In genomic region chr7:138527746-138528223, GRCh38 we compare ENCODE assay signal across 13 cellular contexts.
DNase-seq lines count a peak whose midpoint lies in the region; ATAC-seq, FAIRE-seq and TF ChIP-seq lines count a peak whose summit lies in the region.
"Had no signal": no experiment of that assay in that cellular context is flagged by ENCODE, and none has a peak within 500 bp of the region (broad histone marks: within the 10 kb centered on the region; RNA-seq: fewer than 3 reads in every experiment).

No MANE protein-coding gene starts in this region.

- H3K36me3 ChIP-seq in H1 (ENCODE audit: control insufficient read depth in 2 of 4, insufficient read depth in 4 of 4, low read length in 3 of 4): peaks cover 3 to 84% (median 57%) of the 10 kb centered on the region in 4 experiments
- peaks cover 17 to 86% of the 10 kb centered on the region in 2 donors for H3K36me3 ChIP-seq in neuronal stem cell (replicated peaks in 1 of 2; ENCODE audit: control insufficient read depth in 2 of 2, insufficient read depth in 2 of 2, low read length in 2 of 2)
- H3K36me3 ChIP-seq in gastrocnemius medialis: peaks cover 0 to 16% of the 10 kb centered on the region in 2 donors
- H3K36me3 ChIP-seq: ovary had no signal

- H3K4me1 ChIP-seq in H1 (replicated peaks in 1 of 4; ENCODE audit: control insufficient read depth in 3 of 4, insufficient read depth in 4 of 4, low read length in 3 of 4) (no peaks in the 10 kb centered on the region), neuronal stem cell (ENCODE audit: control insufficient read depth in 2 of 2, insufficient read depth in 1 of 2, low read depth in 1 of 2, low read length in 2 of 2) (no peaks in the 10 kb centered on the region), gastrocnemius medialis (no peaks in the 10 kb centered on the region)
- H3K4me1 ChIP-seq: suprapubic skin had no signal

- ATAC-seq in gastrocnemius medialis: no peak

- no peaks in the 10 kb centered on the region for H4K20me1 ChIP-seq in H1 (replicated peaks in 1 of 2; ENCODE audit: control insufficient read depth in 1 of 2, insufficient read depth in 2 of 2, low read length in 2 of 2)

- H4K8ac ChIP-seq in H1 (ENCODE audit: extremely low read depth, insufficient read depth, low read length): no peak overlapping the region
- no peak overlapping the region for H4K8ac ChIP-seq in neuronal stem cell (ENCODE audit: low read depth, low read length)

- CTCF ChIA-PET in H1 (lab: Charles Lee; ENCODE audit: partially characterized antibody): interaction anchor here (0.7 kb wide), 2 partner anchors 28 to 164 kb away, joined by 3 to 4 read pairs; no protein-coding TSS in a partner anchor

- no peak overlapping the region for H2BK5ac ChIP-seq in H1 (ENCODE audit: low read depth, low read length)
- H2BK5ac ChIP-seq in neuronal stem cell (ENCODE audit: low read length): no peak overlapping the region

- 90% methylated on average over 5 of the region's 5 CpGs; no CpG with 5 or more reads in 1 of the 2 experiments for WGBS in H1 (ENCODE audit: extremely low coverage in 1 of 2, insufficient coverage in 1 of 2, insufficient read length in 1 of 2, insufficient replicate concordance in 2 of 2, low coverage in 1 of 2, low lambda C conversion rate in 2 of 2, missing lambda C conversion rate in 1 of 2), 2 experiments
- WGBS in neuronal stem cell (ENCODE audit: extremely low coverage in 2 of 2, insufficient read length in 2 of 2, insufficient replicate concordance in 1 of 2), 2 donors: no CpG with 5 or more reads among the region's 5 CpGs

- H2BK120ac ChIP-seq in H1 (replicated peaks; ENCODE audit: low read depth, low read length) (no peak overlapping the region), neuronal stem cell (ENCODE audit: low read depth, low read length) (no peak overlapping the region)

- H4K91ac ChIP-seq in H1 (replicated peaks; ENCODE audit: insufficient read length, low read length) (no peak overlapping the region), neuronal stem cell (ENCODE audit: low read depth, low read length, poor library complexity) (no peak overlapping the region)

- H3K23ac ChIP-seq in H1 (ENCODE audit: insufficient read length) (no peak overlapping the region), neuronal stem cell (ENCODE audit: low read depth, low read length, poor library complexity) (no peak overlapping the region)

- DNase-seq in NCI-H2171 treated with DMSO at 0.1 percent for 48 hours (lab: John Stamatoyannopoulos, UW): peak; percentile 4
- no peak for DNase-seq in NCI-H2171 (lab: John Stamatoyannopoulos, UW)
- peak; percentile 1 for DNase-seq in NCI-H2227 treated with DMSO at 0.1 percent for 48 hours (lab: John Stamatoyannopoulos, UW)
- no peak for DNase-seq in H1 (ENCODE audit: low read depth in 1 of 2, low spot score in 2 of 2)
- peak; percentile 12 for DNase-seq in neuronal stem cell (ENCODE audit: low spot score)
- no peak for DNase-seq in gastrocnemius medialis
- DNase-seq in mucosa of gallbladder (ENCODE audit: low spot score): no peak
- DNase-seq in RKO (ENCODE audit: low spot score): no peak
- DNase-seq: activated CD4-positive, alpha-beta T cell treated with anti-CD3 and anti-CD28 coated beads, Interleukin-2, amount 50 U/mL, for 4 hours; NCI-H146; ovary had no signal

- H3K9ac ChIP-seq in H1 (replicated peaks in 1 of 4; ENCODE audit: extremely low read depth in 1 of 4, low read depth in 3 of 4, low read length in 3 of 4): no peak overlapping the region
- H3K9ac ChIP-seq in neuronal stem cell (ENCODE audit: low read depth, low read length, poor library complexity): no peak overlapping the region

- H2BK15ac ChIP-seq in H1 (ENCODE audit: low read length) (no peak overlapping the region), neuronal stem cell (ENCODE audit: low read length) (no peak overlapping the region)

- TF ChIP-seq CTCF in H1 (IDR thresholded peaks at IDR 0.05; ENCODE audit: control extremely low read depth in 1 of 3, insufficient read depth in 1 of 3, low read depth in 1 of 3, low read length in 3 of 3): no peak
- TF ChIP-seq CTCF in gastrocnemius medialis (IDR thresholded peaks at IDR 0.05 in 4 of 5, conservative IDR thresholded peaks at IDR 0.05 in 1 of 5): no peak

- H3K18ac ChIP-seq in H1 (ENCODE audit: extremely low read depth, low read length) (no peak overlapping the region), neuronal stem cell (ENCODE audit: low read length) (no peak overlapping the region)

- intact Hi-C loops in gastrocnemius medialis (cut with DNase I; ENCODE audit: low total_unique reads): no loop called here

- H3K4me3 ChIP-seq in H1 (ENCODE audit: extremely low read depth in 1 of 4, insufficient read depth in 2 of 4, low read depth in 3 of 4, low read length in 4 of 4) (no peak overlapping the region), neuronal stem cell (ENCODE audit: low read length in 2 of 2) (no peak overlapping the region), gastrocnemius medialis (no peak overlapping the region)
- H3K4me3 ChIP-seq: ovary, suprapubic skin had no signal

- H3K79me2 ChIP-seq in H1 (ENCODE audit: control insufficient read depth in 1 of 2, insufficient read depth in 2 of 2, low read length in 2 of 2): peaks cover 0 to 60% of the 10 kb centered on the region in 2 experiments; a peak in 3 of 4 replicates

- TF ChIP-seq RAD21 in H1 (IDR thresholded peaks at IDR 0.05 in 1 of 2, conservative IDR thresholded peaks at IDR 0.05 in 1 of 2; ENCODE audit: low read depth in 2 of 2, low read length in 2 of 2): no peak

- H3K79me1 ChIP-seq in H1 (ENCODE audit: low read depth, low read length) (no peaks in the 10 kb centered on the region), neuronal stem cell (ENCODE audit: low read depth, low read length) (peaks cover 4% of the 10 kb centered on the region)

- no peak overlapping the region for H2AFZ ChIP-seq in H1 (ENCODE audit: low read length)
- H2AFZ ChIP-seq in neuronal stem cell (ENCODE audit: low read length): no peak overlapping the region

- no peak for FAIRE-seq in H1 (lab: Jason Lieb, UNC)

- no peak overlapping the region for H3K56ac ChIP-seq in H1 (replicated peaks; ENCODE audit: insufficient read length, low read depth, low read length)

- POLR2A ChIA-PET in H1 (lab: Charles Lee; ENCODE audit: partially characterized antibody): interaction anchor here (1.1 kb wide), 1 partner anchor 69 kb away, joined by 3 read pairs; no protein-coding TSS in a partner anchor

- in situ Hi-C loops in gastrocnemius medialis (cut with MboI; ENCODE audit: low sequenced_read_pairs in 4 of 4): no loop called here

- H3K14ac ChIP-seq in H1 (ENCODE audit: insufficient read length) (no peak overlapping the region), neuronal stem cell (ENCODE audit: low read length) (no peak overlapping the region)

- no peak for TF ChIP-seq EP300 in H1 (IDR thresholded peaks at IDR 0.05; ENCODE audit: borderline replicate concordance in 1 of 2, low read depth in 2 of 2, low read length in 2 of 2)

- H3K9me3 ChIP-seq in H1 (ENCODE audit: insufficient read depth in 2 of 2, low read depth in 1 of 2, low read length in 1 of 2) (peaks cover 23 to 25% of the 10 kb centered on the region in 2 experiments), neuronal stem cell (replicated peaks in 1 of 2; ENCODE audit: control insufficient read depth in 2 of 2, insufficient read depth in 1 of 2, low read depth in 1 of 2, low read length in 2 of 2) (peaks cover 11 to 63% of the 10 kb centered on the region in 2 donors), gastrocnemius medialis (peaks cover 0 to 10% (median 3%) of the 10 kb centered on the region in 3 donors)

- H2AK5ac ChIP-seq in H1 (ENCODE audit: low read depth, low read length) (no peak overlapping the region), neuronal stem cell (ENCODE audit: low read depth, low read length) (no peak overlapping the region)

- no peak overlapping the region for H2BK20ac ChIP-seq in H1 (ENCODE audit: low read length)

- TF ChIP-seq POLR2A in H1 (IDR thresholded peaks at IDR 0.05; ENCODE audit: control extremely low read depth in 1 of 2, low read depth in 2 of 2, low read length in 2 of 2) (peak in 1 of 2 experiments; percentile 70; a peak in 2 of 3 replicates), gastrocnemius medialis (IDR thresholded peaks at IDR 0.05) (no peak)

- H3K27ac ChIP-seq in H1 (ENCODE audit: low read depth, low read length) (no peak overlapping the region), neuronal stem cell (replicated peaks; ENCODE audit: low read length) (no peak overlapping the region), gastrocnemius medialis (no peak overlapping the region)
- H3K27ac ChIP-seq: ovary, RWPE1, suprapubic skin had no signal

- no peaks in the 10 kb centered on the region for H3K23me2 ChIP-seq in H1 (ENCODE audit: low read depth, low read length)

- H4K5ac ChIP-seq in H1 (ENCODE audit: insufficient read length, low read depth, low read length): no peak overlapping the region

- H3K4me2 ChIP-seq in H1 (ENCODE audit: insufficient read depth in 1 of 2, low read depth in 2 of 2, low read length in 2 of 2): no peak overlapping the region
- H3K4me2 ChIP-seq in neuronal stem cell (ENCODE audit: insufficient read depth, low read length, poor library complexity, severe bottlenecking): no peak overlapping the region

- H2BK12ac ChIP-seq in H1 (ENCODE audit: low read depth, low read length): no peak overlapping the region
- no peak overlapping the region for H2BK12ac ChIP-seq in neuronal stem cell (ENCODE audit: low read length)

- H3K4ac ChIP-seq in H1 (replicated peaks; ENCODE audit: insufficient read length, low read depth, low read length) (no peak overlapping the region), neuronal stem cell (ENCODE audit: low read length) (no peak overlapping the region)

- H3K27me3 ChIP-seq in H1 (replicated peaks in 1 of 4; ENCODE audit: control insufficient read depth in 3 of 4, extremely low read depth in 1 of 4, insufficient read depth in 3 of 4, low read length in 3 of 4) (no peaks in the 10 kb centered on the region), neuronal stem cell (ENCODE audit: control insufficient read depth in 3 of 3, insufficient read depth in 3 of 3, low read depth in 1 of 3, low read length in 3 of 3) (no peaks in the 10 kb centered on the region), gastrocnemius medialis (no peaks in the 10 kb centered on the region)
- H3K27me3 ChIP-seq: ovary, suprapubic skin had no signal

TF ChIP-seq in H1, 55 proteins besides CTCF, POLR2A, EP300 and RAD21 (continues in another document):
- TF ChIP-seq BACH1 (IDR thresholded peaks at IDR 0.05; ENCODE audit: low read length) (no peak), CHD1 (IDR thresholded peaks at IDR 0.05; ENCODE audit: low read depth, low read length) (no peak), SUZ12 (IDR thresholded peaks at IDR 0.05; ENCODE audit: low read length) (no peak), MAX (IDR thresholded peaks at IDR 0.05) (no peak)

Comparison
In these comparisons a context has a peak if more than half of its experiments do, and no peak if none do; other contexts are left out.
1. DNase-seq: peak in NCI-H2171 treated with DMSO at 0.1 percent for 48 hours (single experiment), NCI-H2227 treated with DMSO at 0.1 percent for 48 hours (single experiment) and neuronal stem cell (single experiment); none in NCI-H2171 (single experiment), H1 (0 of 2), gastrocnemius medialis (0 of 2), mucosa of gallbladder (single experiment) and RKO (single experiment).